ENCODE assay signal across 25 cellular contexts in the genomic region with DNA sequence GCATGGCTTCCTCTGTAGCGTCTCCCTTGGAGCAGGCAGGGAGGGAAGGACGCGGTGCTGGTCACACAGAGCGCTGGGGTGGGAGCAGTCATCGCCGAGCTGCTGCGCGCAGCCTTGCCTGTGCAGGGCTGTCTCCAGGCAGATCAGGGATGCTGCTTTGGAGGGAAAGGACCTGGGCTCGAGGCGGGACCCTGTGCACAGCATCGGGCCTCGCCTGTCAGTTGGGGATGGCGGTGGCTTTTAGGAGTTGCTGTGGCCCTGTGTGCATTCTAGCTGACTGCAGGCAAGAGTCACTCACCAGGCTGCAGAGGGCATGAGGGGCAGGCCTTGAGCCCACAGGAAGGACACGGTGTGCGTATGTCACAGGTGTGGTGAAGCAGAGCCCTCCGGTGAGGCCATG. TPM values are rescaled to one million over a fixed set of nuclear protein-coding genes. Genes with fewer than 3 reads are reported as not detected.
DNase-seq lines count a peak whose midpoint lies in the region; ATAC-seq and TF ChIP-seq lines count a peak whose summit lies in the region.
"Had no signal": no experiment of that assay in that cellular context is flagged by ENCODE, and none has a peak within 500 bp of the region (broad histone marks: within the 10 kb centered on the region; RNA-seq: fewer than 3 reads in every experiment).

No MANE protein-coding gene starts in this region.

- H3K9ac ChIP-seq in mucosa of rectum (ENCODE audit: low read depth in 1 of 2, low read length in 2 of 2) = peak overlapping the region in 1 of 2 donors; percentile 37

- TF ChIP-seq POLR2A in transverse colon (IDR thresholded peaks at IDR 0.05) = no peak

- TF ChIP-seq CTCF in heart right ventricle (IDR thresholded peaks at IDR 0.05) (no peak), chondrocyte (IDR thresholded peaks at IDR 0.05) (no peak), transverse colon (IDR thresholded peaks at IDR 0.05) (no peak)

- DNase-seq in left ventricle myocardium superior = peak; percentile 8
- DNase-seq in heart right ventricle = no peak
- peak; percentile 79 for DNase-seq in chondrocyte (ENCODE audit: low spot score)
- DNase-seq in transverse colon = no peak
- DNase-seq in NCI-H2171 treated with DMSO at 0.1 percent for 48 hours (lab: John Stamatoyannopoulos, UW) = no peak
- DNase-seq in H4 (ENCODE audit: low spot score) = no peak
- DNase-seq: AML-193; Calu3; CD8-positive, alpha-beta memory T cell; GF-D8; H9; Karpas-422; NCI-H1092; NCI-H1417 treated with DMSO at 0.1 percent for 48 hours; NCI-H1694 treated with DMSO at 0.1 percent for 48 hours; NCI-H2081; NCI-H226; NCI-H510A; NCI-H69 had no signal

- no peak overlapping the region for H3K27ac Mint-ChIP-seq in chondrocyte (ENCODE audit: unreplicated experiment)
- H3K27ac Mint-ChIP-seq: H9 had no signal

- no peaks in the 10 kb centered on the region for H3K9me3 ChIP-seq in heart right ventricle
- no peaks in the 10 kb centered on the region for H3K9me3 ChIP-seq in mucosa of rectum (ENCODE audit: control insufficient read depth in 2 of 2, low read length in 2 of 2)
- H3K9me3 ChIP-seq in transverse colon = no peaks in the 10 kb centered on the region

- no peak for TF ChIP-seq EP300 in transverse colon (IDR thresholded peaks at IDR 0.05; ENCODE audit: low read depth)

- peaks cover 0 to 12% (median 0%) of the 10 kb centered on the region in 9 donors for H3K4me1 ChIP-seq in heart right ventricle
- peaks cover 51 to 54% of the 10 kb centered on the region in 2 donors for H3K4me1 ChIP-seq in mucosa of rectum (ENCODE audit: control insufficient read depth in 2 of 2, insufficient read depth in 2 of 2, low read length in 2 of 2)
- H3K4me1 ChIP-seq in transverse colon = peaks cover 31 to 59% (median 40%) of the 10 kb centered on the region in 4 donors

- H3K27ac ChIP-seq in heart right ventricle (no peak overlapping the region), mucosa of rectum (ENCODE audit: low read depth in 2 of 2, low read length in 2 of 2) (peak overlapping the region in 1 of 2 donors; percentile 91), transverse colon (peak overlapping the region; percentile 78 to 88 (median 82))
- H3K27ac ChIP-seq: C4-2B had no signal

- intact Hi-C loops in left ventricle myocardium superior (cut with micrococcal nuclease) = no loop called here
- intact Hi-C loops in heart right ventricle (cut with DNase I) = no loop called here
- intact Hi-C loops in transverse colon (cut with DNase I; ENCODE audit: low total_unique reads) = no loop called here

- H3K36me3 ChIP-seq in heart right ventricle (peaks cover 0 to 95% (median 30%) of the 10 kb centered on the region in 9 donors), mucosa of rectum (ENCODE audit: control insufficient read depth in 2 of 2, insufficient read depth in 2 of 2, low read length in 2 of 2) (peaks cover 32 to 62% of the 10 kb centered on the region in 2 donors), transverse colon (peaks cover 0 to 15% (median 7%) of the 10 kb centered on the region in 4 donors)

- no peaks in the 10 kb centered on the region for H3K9me3 Mint-ChIP-seq in chondrocyte (ENCODE audit: low read depth)
- H3K9me3 Mint-ChIP-seq: CD8-positive, alpha-beta memory T cell; H9; IgD-negative memory B cell had no signal

- ATAC-seq in left ventricle myocardium superior (no peak), heart right ventricle (no peak), GM18519 (IDR thresholded peaks at IDR 0.05; ENCODE audit: low FRiP score, unreplicated experiment) (no peak)
- ATAC-seq: Panc1, SK-N-SH treated with all-trans-retinoic acid at 6 μM for 48 hours had no signal

- WGBS in heart right ventricle, 2 donors = 88 to 92% methylated on average over 16 of the region's 16 CpGs
- 95% methylated on average over 12 of the region's 16 CpGs; no CpG with 5 or more reads in 1 of the 2 donors for WGBS in transverse colon (ENCODE audit: low coverage in 1 of 2), 2 donors

- peaks cover 24% of the 10 kb centered on the region for H3K36me3 Mint-ChIP-seq in chondrocyte (ENCODE audit: low read depth)

- H3K4me3 Mint-ChIP-seq in chondrocyte (ENCODE audit: unreplicated experiment) = no peak overlapping the region
- H3K4me3 Mint-ChIP-seq: CD8-positive, alpha-beta memory T cell; H9 had no signal

- no peak overlapping the region for H3K4me3 ChIP-seq in heart right ventricle
- peak overlapping the region; percentile 24 to 46 for H3K4me3 ChIP-seq in mucosa of rectum (ENCODE audit: low read length in 2 of 2)
- no peak overlapping the region for H3K4me3 ChIP-seq in transverse colon

- H3K4me1 Mint-ChIP-seq in chondrocyte (ENCODE audit: low read depth) = peaks cover 6% of the 10 kb centered on the region
- H3K4me1 Mint-ChIP-seq: H9 had no signal

- in situ Hi-C loops in transverse colon (cut with MboI; ENCODE audit: low pct_ligation_motif_present in 1 of 4, low pct_unique_long_range_greater_than_20kb in 1 of 4, low sequenced_read_pairs in 3 of 4) = no loop called here

- no peaks in the 10 kb centered on the region for H3K27me3 ChIP-seq in heart right ventricle
- no peaks in the 10 kb centered on the region for H3K27me3 ChIP-seq in mucosa of rectum (ENCODE audit: control insufficient read depth in 2 of 2, insufficient read depth in 2 of 2, low read length in 2 of 2)
- no peaks in the 10 kb centered on the region for H3K27me3 ChIP-seq in transverse colon

- no peaks in the 10 kb centered on the region for H3K27me3 Mint-ChIP-seq in chondrocyte (ENCODE audit: low read depth)
- H3K27me3 Mint-ChIP-seq: CD8-positive, alpha-beta memory T cell; IgD-negative memory B cell had no signal

RNA-seq across cellular contexts. Expression of gene ACSF3, which starts 10.1 kb away (rescaled TPM):
- total RNA-seq in left ventricle myocardium superior (22.5 TPM), heart right ventricle (10 to 100 TPM; 11.0 to 22.5 (median 17.8) TPM), chondrocyte (19.5 to 24.4 TPM (median 20.8 TPM) in 3 replicates), transverse colon (100 to 1,000 TPM in 1 of 4 donors, 10 to 100 TPM in 3; 54.5 to 120 (median 75.8) TPM)
- 10 to 100 TPM; 14.7 to 36.9 TPM for polyA plus RNA-seq in heart right ventricle
- total RNA-seq in H4 (2014; rRNA removed; shearing (Covaris generic)) = 25.9 and 37.4 TPM in 2 replicates

Comparison
In these comparisons a context has a peak if more than half of its experiments do, and no peak if none do; other contexts are left out.
1. DNase-seq: peak in left ventricle myocardium superior (single experiment) and chondrocyte (single experiment); none in heart right ventricle (0 of 2), transverse colon (single experiment), NCI-H2171 treated with DMSO at 0.1 percent for 48 hours (single experiment) and H4 (single experiment).
2. H3K27ac ChIP-seq: peak in transverse colon (4 of 4); none in heart right ventricle (0 of 10).
3. H3K4me3 ChIP-seq: peak in mucosa of rectum (2 of 2); none in heart right ventricle (0 of 10) and transverse colon (0 of 4).